ENCODE assay signal across 7 cellular contexts in genomic region chr10:47947429-47947828, GRCh38. TPM values are rescaled to one million over a fixed set of nuclear protein-coding genes. Genes with fewer than 3 reads are reported as not detected.
"Had no signal": no experiment of that assay in that cellular context is flagged by ENCODE, and none has a peak within 500 bp of the region (broad histone marks: within the 10 kb centered on the region; RNA-seq: fewer than 3 reads in every experiment).

No MANE protein-coding gene starts in this region.

RNA-seq across cellular contexts. Expression of gene NPY4R2, which starts 29.0 kb away (rescaled TPM):
- total RNA-seq: HT-29, NCI-H460, OCI-LY7, PC-3, SK-MEL-5, T-cell had no signal
- polyA plus RNA-seq: SK-N-SH had no signal

RNA-seq across cellular contexts. Expression of gene FAM25C, which starts 52.2 kb away (rescaled TPM):
- total RNA-seq: HT-29, NCI-H460, OCI-LY7, PC-3, SK-MEL-5, T-cell had no signal
- polyA plus RNA-seq: SK-N-SH had no signal
